ENCODE assay signal across 8 cellular contexts in genomic region chr2:10493636-10494281, GRCh38. TPM values are rescaled to one million over a fixed set of nuclear protein-coding genes. Genes with fewer than 3 reads are reported as not detected.
A peak's percentile ranks its signal among the peaks of the same experiment; 100 is the strongest.
DNase-seq lines count a peak whose midpoint lies in the region; ATAC-seq lines count a peak whose summit lies in the region.

No MANE protein-coding gene starts in this region.

- peak overlapping the region; percentile 68 for H3K27ac Mint-ChIP-seq in activated CD4-positive, alpha-beta memory T cell treated with anti-CD3 and anti-CD28 coated beads, Interleukin-2, amount 10 ng/mL, durations not matched to agents 7 days and 5 days

- 44 to 50% methylated on average over 22 of the region's 22 CpGs for WGBS in esophagus, 2 donors

- H3K4me1 ChIP-seq in esophagus (ENCODE audit: control insufficient read depth in 2 of 2, insufficient read depth in 2 of 2, low read length in 1 of 2): peaks cover 7 to 13% of the 10 kb centered on the region in 2 donors

- CTCF ChIA-PET in activated CD4-positive, alpha-beta memory T cell treated with anti-CD3 and anti-CD28 coated beads, Interleukin-2, amount 10 ng/mL, durations not matched to agents 7 days and 5 days (lab: Charles Lee): no interaction called here

- H3K4me3 Mint-ChIP-seq in activated CD4-positive, alpha-beta memory T cell treated with anti-CD3 and anti-CD28 coated beads, Interleukin-2, amount 10 ng/mL, durations not matched to agents 7 days and 5 days: no peak overlapping the region

- DNase-seq in COLO668 (lab: John Stamatoyannopoulos, UW; ENCODE audit: unreplicated experiment) (peak; percentile 89), MG63 (peak; percentile 94), GDM1 (lab: John Stamatoyannopoulos, UW) (no peak)
- DNase-seq in activated CD4-positive, alpha-beta memory T cell treated with anti-CD3 and anti-CD28 coated beads, Interleukin-2, amount 10 ng/mL, durations not matched to agents 7 days and 5 days: peak; percentile 90
- peak; percentile 74 for DNase-seq in stimulated activated CD4-positive, alpha-beta T cell treated with anti-CD3 and anti-CD28 coated beads, Interleukin-4, amount 100 ng/mL, for 1 hour

- H3K36me3 Mint-ChIP-seq in activated CD4-positive, alpha-beta memory T cell treated with anti-CD3 and anti-CD28 coated beads, Interleukin-2, amount 10 ng/mL, durations not matched to agents 7 days and 5 days (ENCODE audit: low read depth): no peaks in the 10 kb centered on the region

- no peaks in the 10 kb centered on the region for H3K36me3 ChIP-seq in MG63
- H3K36me3 ChIP-seq in esophagus (ENCODE audit: control insufficient read depth in 2 of 2, insufficient read depth in 2 of 2, low read length in 1 of 2): no peaks in the 10 kb centered on the region

- ATAC-seq in GM21528 (IDR thresholded peaks at IDR 0.05; ENCODE audit: low FRiP score, unreplicated experiment): peak; percentile 72
- ATAC-seq in HG03342 (IDR thresholded peaks at IDR 0.05; ENCODE audit: unreplicated experiment): no peak

- POLR2A ChIA-PET in activated CD4-positive, alpha-beta memory T cell treated with anti-CD3 and anti-CD28 coated beads, Interleukin-2, amount 10 ng/mL, durations not matched to agents 7 days and 5 days (lab: Charles Lee): interaction anchor here (0.7 to 1.4 kb wide), 3 partner anchors 45 to 85 kb away, joined by 3 to 6 read pairs (median 3); partner anchors contain the start of gene ODC1

- H3K27me3 Mint-ChIP-seq in activated CD4-positive, alpha-beta memory T cell treated with anti-CD3 and anti-CD28 coated beads, Interleukin-2, amount 10 ng/mL, durations not matched to agents 7 days and 5 days: peaks cover 38% of the 10 kb centered on the region

- no peaks in the 10 kb centered on the region for H3K9me3 ChIP-seq in MG63
- no peaks in the 10 kb centered on the region for H3K9me3 ChIP-seq in esophagus (ENCODE audit: control insufficient read depth in 2 of 2, insufficient read depth in 1 of 2, low read depth in 1 of 2, low read length in 1 of 2)

- peaks cover 24% of the 10 kb centered on the region for H3K4me1 Mint-ChIP-seq in activated CD4-positive, alpha-beta memory T cell treated with anti-CD3 and anti-CD28 coated beads, Interleukin-2, amount 10 ng/mL, durations not matched to agents 7 days and 5 days

- H3K9me3 Mint-ChIP-seq in activated CD4-positive, alpha-beta memory T cell treated with anti-CD3 and anti-CD28 coated beads, Interleukin-2, amount 10 ng/mL, durations not matched to agents 7 days and 5 days: no peaks in the 10 kb centered on the region

- H3K27me3 ChIP-seq in MG63 (no peaks in the 10 kb centered on the region), esophagus (ENCODE audit: control insufficient read depth in 1 of 2, insufficient read depth in 2 of 2, low read length in 2 of 2) (no peaks in the 10 kb centered on the region)

- H3K4me3 ChIP-seq in MG63 (no peak overlapping the region), esophagus (ENCODE audit: low read depth in 1 of 2, low read length in 2 of 2) (no peak overlapping the region)

- H3K27ac ChIP-seq in esophagus (ENCODE audit: low read depth in 2 of 2, low read length in 1 of 2): peak overlapping the region; percentile 4 to 53

RNA-seq across cellular contexts. Expression of gene ODC1, which starts 45.6 kb away (rescaled TPM):
- total RNA-seq in MG63 (2014; rRNA removed; shearing (Covaris generic); ENCODE audit: low replicate concordance): 471 and 646 TPM in 2 replicates
- 10 to 100 TPM; 48.1 to 54.9 TPM for total RNA-seq in activated CD4-positive, alpha-beta memory T cell treated with anti-CD3 and anti-CD28 coated beads, Interleukin-2, amount 10 ng/mL, durations not matched to agents 7 days and 5 days
- polyA plus RNA-seq in esophagus: 10 to 100 TPM in 1 of 2 donors, 1 to 10 TPM in 1; 5.1 to 19.4 TPM
